In genomic region chr19:4457654-4458406, GRCh38 we compare ENCODE assay signal across 1 cellular context.
TF ChIP-seq lines count a peak whose summit lies in the region.

A gene with protein sequence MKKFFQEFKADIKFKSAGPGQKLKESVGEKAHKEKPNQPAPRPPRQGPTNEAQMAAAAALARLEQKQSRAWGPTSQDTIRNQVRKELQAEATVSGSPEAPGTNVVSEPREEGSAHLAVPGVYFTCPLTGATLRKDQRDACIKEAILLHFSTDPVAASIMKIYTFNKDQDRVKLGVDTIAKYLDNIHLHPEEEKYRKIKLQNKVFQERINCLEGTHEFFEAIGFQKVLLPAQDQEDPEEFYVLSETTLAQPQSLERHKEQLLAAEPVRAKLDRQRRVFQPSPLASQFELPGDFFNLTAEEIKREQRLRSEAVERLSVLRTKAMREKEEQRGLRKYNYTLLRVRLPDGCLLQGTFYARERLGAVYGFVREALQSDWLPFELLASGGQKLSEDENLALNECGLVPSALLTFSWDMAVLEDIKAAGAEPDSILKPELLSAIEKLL (minus strand): TSS chr19:4457794. CDS start chr19:4457697, 97 bp downstream.

TF ChIP-seq in HepG2, 621 proteins besides CTCF, POLR2A, EP300 and RAD21 (continued from another document and continues in another):
- TF ChIP-seq NONO (IDR thresholded peaks at IDR 0.05) (no peak), NONO (CRISPR knock-in tag; conservative IDR thresholded peaks at IDR 0.05) (peak; percentile 62; the same call in 1 of the 2 replicates), SKI (IDR thresholded peaks at IDR 0.05; ENCODE audit: partially characterized antibody) (peak; percentile 11), ZBTB21 (CRISPR knock-in tag; IDR thresholded peaks at IDR 0.05) (no peak), ZNF337 (CRISPR knock-in tag; IDR thresholded peaks at IDR 0.05; ENCODE audit: borderline replicate concordance, low read depth) (no peak), SP1 (IDR thresholded peaks at IDR 0.05) (no peak), SP1 (CRISPR knock-in tag; IDR thresholded peaks at IDR 0.05) (peak; percentile 57; the same call in 1 of the 2 replicates), MYNN (CRISPR knock-in tag; IDR thresholded peaks at IDR 0.05; ENCODE audit: low read depth) (no peak), HMGXB4 (CRISPR knock-in tag; IDR thresholded peaks at IDR 0.05; ENCODE audit: borderline replicate concordance in 1 of 2, low read depth in 1 of 2) (0 out of 4 replicates have a peak, but pooled peaks of 1 of the 2 experiments have one; percentile 22), ZNF501 (CRISPR knock-in tag; IDR thresholded peaks at IDR 0.05) (no peak), CCDC6 (CRISPR knock-in tag; IDR thresholded peaks at IDR 0.05) (no peak), ZFP41 (CRISPR knock-in tag; IDR thresholded peaks at IDR 0.05; ENCODE audit: borderline replicate concordance) (no peak), ZNF317 (CRISPR knock-in tag; IDR thresholded peaks at IDR 0.05) (no peak), ZNF432 (CRISPR knock-in tag; IDR thresholded peaks at IDR 0.05; ENCODE audit: borderline replicate concordance) (no peak), PITX1 (CRISPR knock-in tag; IDR thresholded peaks at IDR 0.05) (peak; percentile 27; the same call in 1 of the 2 replicates), ZNF17 (CRISPR knock-in tag; IDR thresholded peaks at IDR 0.05) (no peak), GABPA (IDR thresholded peaks at IDR 0.05; ENCODE audit: low read depth, low read length) (peak; percentile 81), GABPA (CRISPR knock-in tag; IDR thresholded peaks at IDR 0.05; ENCODE audit: low read depth) (peak; percentile 94), NR2F2 (IDR thresholded peaks at IDR 0.05; ENCODE audit: borderline replicate concordance, low read depth) (no peak), ZNF552 (CRISPR knock-in tag; IDR thresholded peaks at IDR 0.05; ENCODE audit: borderline replicate concordance) (no peak; the same call in 1 of the 2 replicates), MYPOP (CRISPR knock-in tag; IDR thresholded peaks at IDR 0.05) (no peak), YY1 (IDR thresholded peaks at IDR 0.05; ENCODE audit: insufficient read depth, insufficient replicate concordance, low read depth, low read length) (peak; percentile 69), SNAI1 (CRISPR knock-in tag; IDR thresholded peaks at IDR 0.05; ENCODE audit: borderline replicate concordance) (no peak), HDAC6 (IDR thresholded peaks at IDR 0.05; ENCODE audit: low read depth, low read length) (no peak), MEIS2 (CRISPR knock-in tag; IDR thresholded peaks at IDR 0.05) (no peak; the same call in 1 of the 2 replicates), NFYC (CRISPR knock-in tag; IDR thresholded peaks at IDR 0.05) (peak; percentile 58; the same call in 1 of the 2 replicates), IRF2 (CRISPR knock-in tag; IDR thresholded peaks at IDR 0.05) (peak; percentile 64), ZSCAN12 (CRISPR knock-in tag; IDR thresholded peaks at IDR 0.05) (no peak), THYN1 (CRISPR knock-in tag; IDR thresholded peaks at IDR 0.05; ENCODE audit: borderline replicate concordance, low read depth) (no peak), ZNF550 (CRISPR knock-in tag; IDR thresholded peaks at IDR 0.05; ENCODE audit: borderline replicate concordance) (no peak), ZNF770 (CRISPR knock-in tag; IDR thresholded peaks at IDR 0.05) (no peak), SATB2 (CRISPR knock-in tag; IDR thresholded peaks at IDR 0.05) (no peak), ZNF773 (CRISPR knock-in tag; IDR thresholded peaks at IDR 0.05; ENCODE audit: borderline replicate concordance) (no peak), ZNF10 (CRISPR knock-in tag; IDR thresholded peaks at IDR 0.05; ENCODE audit: borderline replicate concordance, low read depth) (no peak), ZNF749 (CRISPR knock-in tag; IDR thresholded peaks at IDR 0.05; ENCODE audit: borderline replicate concordance) (no peak), ZNF318 (CRISPR knock-in tag; IDR thresholded peaks at IDR 0.05) (no peak), KLF12 (CRISPR knock-in tag; IDR thresholded peaks at IDR 0.05; ENCODE audit: borderline replicate concordance) (no peak), ZNF839 (CRISPR knock-in tag; IDR thresholded peaks at IDR 0.05; ENCODE audit: borderline replicate concordance) (no peak), RFX5 (IDR thresholded peaks at IDR 0.05; ENCODE audit: low read depth, low read length) (peak; percentile 49; the same call in 1 of the 2 replicates), MAFK (conservative IDR thresholded peaks at IDR 0.05 in 1 of 2, IDR thresholded peaks at IDR 0.05 in 1 of 2; ENCODE audit: low read length in 2 of 2) (no peak), TRIM24 (CRISPR knock-in tag; IDR thresholded peaks at IDR 0.05) (no peak), ZNF30 (CRISPR knock-in tag; IDR thresholded peaks at IDR 0.05) (no peak), SNAPC2 (CRISPR knock-in tag; IDR thresholded peaks at IDR 0.05) (no peak), USF2 (IDR thresholded peaks at IDR 0.05; ENCODE audit: low read depth, low read length) (peak; percentile 79), USF2 (CRISPR knock-in tag; IDR thresholded peaks at IDR 0.05; ENCODE audit: borderline replicate concordance) (peak; percentile 90; the same call in 1 of the 2 replicates), ZNF33A (CRISPR knock-in tag; IDR thresholded peaks at IDR 0.05; ENCODE audit: borderline replicate concordance) (no peak), CREM (IDR thresholded peaks at IDR 0.05) (peak; percentile 53), CREM (CRISPR knock-in tag; IDR thresholded peaks at IDR 0.05) (no peak), ZNF232 (CRISPR knock-in tag; IDR thresholded peaks at IDR 0.05; ENCODE audit: borderline replicate concordance) (no peak), KDM5B (CRISPR knock-in tag; IDR thresholded peaks at IDR 0.05; ENCODE audit: borderline replicate concordance) (no peak)
- TF ChIP-seq, protein P1, sequence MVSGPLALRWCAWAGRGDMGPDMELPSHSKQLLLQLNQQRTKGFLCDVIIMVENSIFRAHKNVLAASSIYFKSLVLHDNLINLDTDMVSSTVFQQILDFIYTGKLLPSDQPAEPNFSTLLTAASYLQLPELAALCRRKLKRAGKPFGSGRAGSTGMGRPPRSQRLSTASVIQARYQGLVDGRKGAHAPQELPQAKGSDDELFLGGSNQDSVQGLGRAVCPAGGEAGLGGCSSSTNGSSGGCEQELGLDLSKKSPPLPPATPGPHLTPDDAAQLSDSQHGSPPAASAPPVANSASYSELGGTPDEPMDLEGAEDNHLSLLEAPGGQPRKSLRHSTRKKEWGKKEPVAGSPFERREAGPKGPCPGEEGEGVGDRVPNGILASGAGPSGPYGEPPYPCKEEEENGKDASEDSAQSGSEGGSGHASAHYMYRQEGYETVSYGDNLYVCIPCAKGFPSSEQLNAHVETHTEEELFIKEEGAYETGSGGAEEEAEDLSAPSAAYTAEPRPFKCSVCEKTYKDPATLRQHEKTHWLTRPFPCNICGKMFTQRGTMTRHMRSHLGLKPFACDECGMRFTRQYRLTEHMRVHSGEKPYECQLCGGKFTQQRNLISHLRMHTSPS (CRISPR knock-in tag; IDR thresholded peaks at IDR 0.05; ENCODE audit: low read depth) = no peak
